Comparison of ENCODE assay signal across 1 cellular context in genomic region chr2:48415765-48416515, GRCh38.
A peak's percentile ranks its signal among the peaks of the same experiment; 100 is the strongest.
TF ChIP-seq lines count a peak whose summit lies in the region.

No MANE protein-coding gene starts in this region.

TF ChIP-seq in HepG2, 621 proteins besides CTCF, POLR2A, EP300 and RAD21 (continued from another document and continues in another):
- TF ChIP-seq, protein P1, sequence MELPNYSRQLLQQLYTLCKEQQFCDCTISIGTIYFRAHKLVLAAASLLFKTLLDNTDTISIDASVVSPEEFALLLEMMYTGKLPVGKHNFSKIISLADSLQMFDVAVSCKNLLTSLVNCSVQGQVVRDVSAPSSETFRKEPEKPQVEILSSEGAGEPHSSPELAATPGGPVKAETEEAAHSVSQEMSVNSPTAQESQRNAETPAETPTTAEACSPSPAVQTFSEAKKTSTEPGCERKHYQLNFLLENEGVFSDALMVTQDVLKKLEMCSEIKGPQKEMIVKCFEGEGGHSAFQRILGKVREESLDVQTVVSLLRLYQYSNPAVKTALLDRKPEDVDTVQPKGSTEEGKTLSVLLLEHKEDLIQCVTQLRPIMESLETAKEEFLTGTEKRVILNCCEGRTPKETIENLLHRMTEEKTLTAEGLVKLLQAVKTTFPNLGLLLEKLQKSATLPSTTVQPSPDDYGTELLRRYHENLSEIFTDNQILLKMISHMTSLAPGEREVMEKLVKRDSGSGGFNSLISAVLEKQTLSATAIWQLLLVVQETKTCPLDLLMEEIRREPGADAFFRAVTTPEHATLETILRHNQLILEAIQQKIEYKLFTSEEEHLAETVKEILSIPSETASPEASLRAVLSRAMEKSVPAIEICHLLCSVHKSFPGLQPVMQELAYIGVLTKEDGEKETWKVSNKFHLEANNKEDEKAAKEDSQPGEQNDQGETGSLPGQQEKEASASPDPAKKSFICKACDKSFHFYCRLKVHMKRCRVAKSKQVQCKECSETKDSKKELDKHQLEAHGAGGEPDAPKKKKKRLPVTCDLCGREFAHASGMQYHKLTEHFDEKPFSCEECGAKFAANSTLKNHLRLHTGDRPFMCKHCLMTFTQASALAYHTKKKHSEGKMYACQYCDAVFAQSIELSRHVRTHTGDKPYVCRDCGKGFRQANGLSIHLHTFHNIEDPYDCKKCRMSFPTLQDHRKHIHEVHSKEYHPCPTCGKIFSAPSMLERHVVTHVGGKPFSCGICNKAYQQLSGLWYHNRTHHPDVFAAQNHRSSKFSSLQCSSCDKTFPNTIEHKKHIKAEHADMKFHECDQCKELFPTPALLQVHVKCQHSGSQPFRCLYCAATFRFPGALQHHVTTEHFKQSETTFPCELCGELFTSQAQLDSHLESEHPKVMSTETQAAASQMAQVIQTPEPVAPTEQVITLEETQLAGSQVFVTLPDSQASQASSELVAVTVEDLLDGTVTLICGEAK (IDR thresholded peaks at IDR 0.05) = no peak
- TF ChIP-seq, protein P1 (CRISPR knock-in tag; IDR thresholded peaks at IDR 0.05) = peak; percentile 48; the same call in 1 of the 2 replicates
- TF ChIP-seq RFXAP (CRISPR knock-in tag; IDR thresholded peaks at IDR 0.05; ENCODE audit: borderline replicate concordance) (0 out of 2 replicates have a peak, but pooled peaks have one; percentile 27), PBX2 (CRISPR knock-in tag; IDR thresholded peaks at IDR 0.05) (no peak), GABPA (IDR thresholded peaks at IDR 0.05; ENCODE audit: low read depth, low read length) (no peak), GABPA (CRISPR knock-in tag; IDR thresholded peaks at IDR 0.05; ENCODE audit: low read depth) (peak; percentile 34; the same call in 1 of the 2 replicates), CBX2 (IDR thresholded peaks at IDR 0.05; ENCODE audit: low read depth, low read length) (no peak), CBX2 (CRISPR knock-in tag; IDR thresholded peaks at IDR 0.05; ENCODE audit: low read depth) (no peak), ZNF121 (CRISPR knock-in tag; IDR thresholded peaks at IDR 0.05) (0 out of 2 replicates have a peak, but pooled peaks have one; percentile 22), IRF1 (CRISPR knock-in tag; IDR thresholded peaks at IDR 0.05; ENCODE audit: low read depth) (no peak), MIXL1 (CRISPR knock-in tag; IDR thresholded peaks at IDR 0.05) (peak; percentile 32; the same call in 1 of the 2 replicates), TEAD3 (CRISPR knock-in tag; optimal IDR thresholded peaks at IDR 0.05; ENCODE audit: borderline replicate concordance) (peak; percentile 89), SALL1 (CRISPR knock-in tag; IDR thresholded peaks at IDR 0.05) (peak; percentile 93), SOX5 (CRISPR knock-in tag; IDR thresholded peaks at IDR 0.05; ENCODE audit: borderline replicate concordance) (peak; percentile 83; the same call in 1 of the 2 replicates), SP4 (CRISPR knock-in tag; IDR thresholded peaks at IDR 0.05) (0 out of 2 replicates have a peak, but pooled peaks have one; percentile 24), ZNF772 (CRISPR knock-in tag; IDR thresholded peaks at IDR 0.05) (0 out of 2 replicates have a peak, but pooled peaks have one; percentile 23), TOPORS (CRISPR knock-in tag; IDR thresholded peaks at IDR 0.05) (peak; percentile 67; the same call in 1 of the 2 replicates), ZNF331 (CRISPR knock-in tag; IDR thresholded peaks at IDR 0.05) (peak; percentile 52; the same call in 1 of the 2 replicates), SIN3B (IDR thresholded peaks at IDR 0.05; ENCODE audit: low read length) (no peak), ZNF776 (CRISPR knock-in tag; IDR thresholded peaks at IDR 0.05) (no peak), NCOR1 (IDR thresholded peaks at IDR 0.05; ENCODE audit: borderline replicate concordance, low read length) (peak; percentile 79; the same call in 1 of the 2 replicates), ONECUT2 (CRISPR knock-in tag; IDR thresholded peaks at IDR 0.05) (no peak), ZNF713 (CRISPR knock-in tag; IDR thresholded peaks at IDR 0.05) (no peak), GATAD1 (CRISPR knock-in tag; IDR thresholded peaks at IDR 0.05) (0 out of 2 replicates have a peak, but pooled peaks have one; percentile 15), ZNF33B (CRISPR knock-in tag; IDR thresholded peaks at IDR 0.05) (0 out of 2 replicates have a peak, but pooled peaks have one; percentile 54), CBX1 (IDR thresholded peaks at IDR 0.05; ENCODE audit: low read depth) (no peak), ELF4 (CRISPR knock-in tag; IDR thresholded peaks at IDR 0.05; ENCODE audit: borderline replicate concordance) (peak; percentile 34; the same call in 1 of the 2 replicates), NR2F6 (IDR thresholded peaks at IDR 0.05) (peak; percentile 84), NR2F6 (CRISPR knock-in tag; IDR thresholded peaks at IDR 0.05) (peak; percentile 75), HNRNPH1 (optimal IDR thresholded peaks at IDR 0.05; ENCODE audit: low read depth, low read length) (no peak), CHD4 (IDR thresholded peaks at IDR 0.05; ENCODE audit: borderline replicate concordance, low read length) (no peak; the same call in 1 of the 2 replicates), HDAC1 (CRISPR knock-in tag; IDR thresholded peaks at IDR 0.05) (peak; percentile 58), TAF15 (IDR thresholded peaks at IDR 0.05; ENCODE audit: low read depth, low read length, poor library complexity, severe bottlenecking) (no peak), ZNF790 (CRISPR knock-in tag; IDR thresholded peaks at IDR 0.05; ENCODE audit: borderline replicate concordance) (no peak), ZNF792 (CRISPR knock-in tag; IDR thresholded peaks at IDR 0.05) (peak; percentile 57; the same call in 1 of the 2 replicates)
- TF ChIP-seq, protein P2, sequence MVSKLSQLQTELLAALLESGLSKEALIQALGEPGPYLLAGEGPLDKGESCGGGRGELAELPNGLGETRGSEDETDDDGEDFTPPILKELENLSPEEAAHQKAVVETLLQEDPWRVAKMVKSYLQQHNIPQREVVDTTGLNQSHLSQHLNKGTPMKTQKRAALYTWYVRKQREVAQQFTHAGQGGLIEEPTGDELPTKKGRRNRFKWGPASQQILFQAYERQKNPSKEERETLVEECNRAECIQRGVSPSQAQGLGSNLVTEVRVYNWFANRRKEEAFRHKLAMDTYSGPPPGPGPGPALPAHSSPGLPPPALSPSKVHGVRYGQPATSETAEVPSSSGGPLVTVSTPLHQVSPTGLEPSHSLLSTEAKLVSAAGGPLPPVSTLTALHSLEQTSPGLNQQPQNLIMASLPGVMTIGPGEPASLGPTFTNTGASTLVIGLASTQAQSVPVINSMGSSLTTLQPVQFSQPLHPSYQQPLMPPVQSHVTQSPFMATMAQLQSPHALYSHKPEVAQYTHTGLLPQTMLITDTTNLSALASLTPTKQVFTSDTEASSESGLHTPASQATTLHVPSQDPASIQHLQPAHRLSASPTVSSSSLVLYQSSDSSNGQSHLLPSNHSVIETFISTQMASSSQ (IDR thresholded peaks at IDR 0.05; ENCODE audit: low read depth) = peak; percentile 61
- TF ChIP-seq, protein P2 (CRISPR knock-in tag; IDR thresholded peaks at IDR 0.05; ENCODE audit: borderline replicate concordance) = peak; percentile 65; the same call in 1 of the 2 replicates
- TF ChIP-seq, protein P3, sequence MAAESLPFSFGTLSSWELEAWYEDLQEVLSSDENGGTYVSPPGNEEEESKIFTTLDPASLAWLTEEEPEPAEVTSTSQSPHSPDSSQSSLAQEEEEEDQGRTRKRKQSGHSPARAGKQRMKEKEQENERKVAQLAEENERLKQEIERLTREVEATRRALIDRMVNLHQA (CRISPR knock-in tag; IDR thresholded peaks at IDR 0.05) = no peak
- TF ChIP-seq, protein P4, sequence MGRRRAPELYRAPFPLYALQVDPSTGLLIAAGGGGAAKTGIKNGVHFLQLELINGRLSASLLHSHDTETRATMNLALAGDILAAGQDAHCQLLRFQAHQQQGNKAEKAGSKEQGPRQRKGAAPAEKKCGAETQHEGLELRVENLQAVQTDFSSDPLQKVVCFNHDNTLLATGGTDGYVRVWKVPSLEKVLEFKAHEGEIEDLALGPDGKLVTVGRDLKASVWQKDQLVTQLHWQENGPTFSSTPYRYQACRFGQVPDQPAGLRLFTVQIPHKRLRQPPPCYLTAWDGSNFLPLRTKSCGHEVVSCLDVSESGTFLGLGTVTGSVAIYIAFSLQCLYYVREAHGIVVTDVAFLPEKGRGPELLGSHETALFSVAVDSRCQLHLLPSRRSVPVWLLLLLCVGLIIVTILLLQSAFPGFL (CRISPR knock-in tag; IDR thresholded peaks at IDR 0.05) = no peak
- TF ChIP-seq, protein P5, sequence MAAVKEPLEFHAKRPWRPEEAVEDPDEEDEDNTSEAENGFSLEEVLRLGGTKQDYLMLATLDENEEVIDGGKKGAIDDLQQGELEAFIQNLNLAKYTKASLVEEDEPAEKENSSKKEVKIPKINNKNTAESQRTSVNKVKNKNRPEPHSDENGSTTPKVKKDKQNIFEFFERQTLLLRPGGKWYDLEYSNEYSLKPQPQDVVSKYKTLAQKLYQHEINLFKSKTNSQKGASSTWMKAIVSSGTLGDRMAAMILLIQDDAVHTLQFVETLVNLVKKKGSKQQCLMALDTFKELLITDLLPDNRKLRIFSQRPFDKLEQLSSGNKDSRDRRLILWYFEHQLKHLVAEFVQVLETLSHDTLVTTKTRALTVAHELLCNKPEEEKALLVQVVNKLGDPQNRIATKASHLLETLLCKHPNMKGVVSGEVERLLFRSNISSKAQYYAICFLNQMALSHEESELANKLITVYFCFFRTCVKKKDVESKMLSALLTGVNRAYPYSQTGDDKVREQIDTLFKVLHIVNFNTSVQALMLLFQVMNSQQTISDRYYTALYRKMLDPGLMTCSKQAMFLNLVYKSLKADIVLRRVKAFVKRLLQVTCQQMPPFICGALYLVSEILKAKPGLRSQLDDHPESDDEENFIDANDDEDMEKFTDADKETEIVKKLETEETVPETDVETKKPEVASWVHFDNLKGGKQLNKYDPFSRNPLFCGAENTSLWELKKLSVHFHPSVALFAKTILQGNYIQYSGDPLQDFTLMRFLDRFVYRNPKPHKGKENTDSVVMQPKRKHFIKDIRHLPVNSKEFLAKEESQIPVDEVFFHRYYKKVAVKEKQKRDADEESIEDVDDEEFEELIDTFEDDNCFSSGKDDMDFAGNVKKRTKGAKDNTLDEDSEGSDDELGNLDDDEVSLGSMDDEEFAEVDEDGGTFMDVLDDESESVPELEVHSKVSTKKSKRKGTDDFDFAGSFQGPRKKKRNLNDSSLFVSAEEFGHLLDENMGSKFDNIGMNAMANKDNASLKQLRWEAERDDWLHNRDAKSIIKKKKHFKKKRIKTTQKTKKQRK (IDR thresholded peaks at IDR 0.05; ENCODE audit: low read length) = no peak; the same call in 1 of the 2 replicates
- TF ChIP-seq, protein P6, sequence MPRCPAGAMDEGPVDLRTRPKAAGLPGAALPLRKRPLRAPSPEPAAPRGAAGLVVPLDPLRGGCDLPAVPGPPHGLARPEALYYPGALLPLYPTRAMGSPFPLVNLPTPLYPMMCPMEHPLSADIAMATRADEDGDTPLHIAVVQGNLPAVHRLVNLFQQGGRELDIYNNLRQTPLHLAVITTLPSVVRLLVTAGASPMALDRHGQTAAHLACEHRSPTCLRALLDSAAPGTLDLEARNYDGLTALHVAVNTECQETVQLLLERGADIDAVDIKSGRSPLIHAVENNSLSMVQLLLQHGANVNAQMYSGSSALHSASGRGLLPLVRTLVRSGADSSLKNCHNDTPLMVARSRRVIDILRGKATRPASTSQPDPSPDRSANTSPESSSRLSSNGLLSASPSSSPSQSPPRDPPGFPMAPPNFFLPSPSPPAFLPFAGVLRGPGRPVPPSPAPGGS (CRISPR knock-in tag; IDR thresholded peaks at IDR 0.05) = peak; percentile 38; the same call in 1 of the 2 replicates
